ENCODE assay signal across 16 cellular contexts in genomic region chr18:13032173-13032572, GRCh38.
"Had no signal": no experiment of that assay in that cellular context is flagged by ENCODE, and none has a peak within 500 bp of the region (broad histone marks: within the 10 kb centered on the region; RNA-seq: fewer than 3 reads in every experiment).

No MANE protein-coding gene starts in this region.

- H3K4me3 ChIP-seq: colonic mucosa, lower lobe of right lung, SK-N-MC, spleen, transverse colon, uterus had no signal

- H3K4me1 ChIP-seq: colonic mucosa, lower lobe of right lung, spleen, transverse colon, uterus had no signal

- H3K9me3 ChIP-seq: colonic mucosa, lower lobe of right lung, spleen, transverse colon, uterus had no signal

- H3K36me3 ChIP-seq: colonic mucosa, uterus had no signal

- H3K4me3 Mint-ChIP-seq: mesothelial cell of epicardium had no signal

- H3K27ac Mint-ChIP-seq: mesothelial cell of epicardium had no signal

- H3K9me3 Mint-ChIP-seq: mesothelial cell of epicardium had no signal

- DNase-seq: activated naive CD4-positive, alpha-beta T cell; aorta; brain microvascular endothelial cell; central memory CD4-positive, alpha-beta T cell; colonic mucosa; hypothalamus; lower lobe of right lung; occipital lobe; posterior cingulate gyrus; spleen; stimulated activated naive CD4-positive, alpha-beta T cell; T1000; transverse colon; uterus had no signal

- ATAC-seq: lower lobe of right lung had no signal

- H3K27ac ChIP-seq: brain microvascular endothelial cell, colonic mucosa, lower lobe of right lung, SK-N-MC, spleen, transverse colon, uterus had no signal

- H3K27me3 ChIP-seq: brain microvascular endothelial cell, colonic mucosa, spleen, transverse colon, uterus had no signal
